ENCODE assay signal across 8 cellular contexts in the genomic region with DNA sequence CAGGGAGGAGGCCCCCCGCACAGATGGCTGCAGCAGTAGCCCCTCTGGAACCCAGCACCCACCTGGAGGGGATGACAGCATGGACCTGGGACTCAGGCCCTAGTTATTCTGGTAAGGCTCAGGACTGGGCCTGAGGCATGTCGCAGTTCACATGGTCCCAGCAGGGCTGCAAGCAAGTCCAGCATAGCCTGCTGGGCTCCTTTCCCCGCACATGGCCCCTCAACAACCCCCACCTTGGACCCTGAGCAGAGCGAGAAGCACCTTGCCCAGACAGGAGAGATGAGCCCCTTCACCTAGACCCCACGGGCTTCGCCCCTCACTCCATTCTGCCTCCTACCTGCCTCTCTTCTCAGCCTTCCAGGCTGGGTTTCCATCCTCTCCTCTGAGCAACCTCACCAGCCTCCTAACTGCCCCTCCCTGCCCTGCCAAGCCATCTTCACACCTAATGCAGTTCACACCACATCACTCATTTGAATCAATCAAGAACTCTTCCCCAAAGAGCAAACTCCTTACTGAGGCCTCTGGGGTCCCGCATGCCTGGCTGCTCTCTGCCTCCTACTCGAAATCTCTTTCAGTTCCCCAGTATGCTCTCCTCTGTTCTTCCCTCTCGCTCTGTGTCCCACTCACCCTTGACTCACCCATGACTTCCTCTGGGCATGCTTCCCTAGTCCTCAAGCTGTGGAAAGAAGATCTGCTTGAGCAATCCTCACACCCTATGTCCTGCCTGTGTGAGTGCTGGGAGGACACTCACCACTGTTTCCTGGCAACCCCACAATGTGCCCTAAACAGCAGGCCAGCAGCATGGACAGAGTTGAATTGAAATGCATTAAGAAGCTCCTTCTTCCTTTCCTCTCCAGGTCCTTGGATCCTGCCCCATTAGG.
DNase-seq lines count a peak whose midpoint lies in the region; ATAC-seq and TF ChIP-seq lines count a peak whose summit lies in the region.

No MANE protein-coding gene starts in this region.

- H3K4me2 ChIP-seq in parathyroid adenoma (ENCODE audit: low read length) = no peak overlapping the region

- TF ChIP-seq CTCF in AG09309 (IDR thresholded peaks at IDR 0.05; ENCODE audit: control insufficient read depth, insufficient read depth, low read depth, low read length, missing control alignments) = no peak
- no peak for TF ChIP-seq CTCF in foreskin fibroblast (IDR thresholded peaks at IDR 0.05; ENCODE audit: low read depth, low read length)
- no peak for TF ChIP-seq CTCF in parathyroid adenoma (IDR thresholded peaks at IDR 0.05)

- H3K4me3 ChIP-seq in AG09309 (ENCODE audit: control insufficient read depth, low read depth, low read length) = no peak overlapping the region
- no peak overlapping the region for H3K4me3 ChIP-seq in foreskin fibroblast (ENCODE audit: low read depth in 1 of 2, low read length in 2 of 2)
- H3K4me3 ChIP-seq in parathyroid adenoma (ENCODE audit: low read depth, low read length) = peak overlapping the region; percentile 14

- no peaks in the 10 kb centered on the region for H3K79me2 ChIP-seq in parathyroid adenoma

- H3K4me1 ChIP-seq in parathyroid adenoma = no peaks in the 10 kb centered on the region

- DNase-seq in AG09309 (ENCODE audit: low read depth) (peak; percentile 96), HCEC 1CT (peak; percentile 99), T1000 (lab: John Stamatoyannopoulos, UW) (peak; percentile 88), foreskin fibroblast (peak; percentile 99), NCI-H1092 treated with DMSO at 0.1 percent for 48 hours (lab: John Stamatoyannopoulos, UW) (no peak), T-helper 2 cell (no peak)

- peak overlapping the region; percentile 39 for H3K27ac ChIP-seq in parathyroid adenoma

- H3K36me3 ChIP-seq in parathyroid adenoma (ENCODE audit: control insufficient read depth, insufficient read depth, low read length) = no peaks in the 10 kb centered on the region

- no peaks in the 10 kb centered on the region for H3K9me3 ChIP-seq in parathyroid adenoma (ENCODE audit: control insufficient read depth, low read length)

- no peak for ATAC-seq in HG03442 (IDR thresholded peaks at IDR 0.05; ENCODE audit: unreplicated experiment)

- H3K27me3 ChIP-seq in parathyroid adenoma (ENCODE audit: control insufficient read depth, insufficient read depth, low read length) = no peaks in the 10 kb centered on the region

- no peak overlapping the region for H3K9ac ChIP-seq in parathyroid adenoma

- peak overlapping the region; percentile 17 for H2AFZ ChIP-seq in parathyroid adenoma

Comparison
In these comparisons a context has a peak if more than half of its experiments do, and no peak if none do; other contexts are left out.
1. DNase-seq: peak in AG09309 (single experiment), HCEC 1CT (single experiment), T1000 (single experiment) and foreskin fibroblast (2 of 2); none in NCI-H1092 treated with DMSO at 0.1 percent for 48 hours (single experiment) and T-helper 2 cell (0 of 5).